ENCODE assay signal across 2 cellular contexts in the genomic region with DNA sequence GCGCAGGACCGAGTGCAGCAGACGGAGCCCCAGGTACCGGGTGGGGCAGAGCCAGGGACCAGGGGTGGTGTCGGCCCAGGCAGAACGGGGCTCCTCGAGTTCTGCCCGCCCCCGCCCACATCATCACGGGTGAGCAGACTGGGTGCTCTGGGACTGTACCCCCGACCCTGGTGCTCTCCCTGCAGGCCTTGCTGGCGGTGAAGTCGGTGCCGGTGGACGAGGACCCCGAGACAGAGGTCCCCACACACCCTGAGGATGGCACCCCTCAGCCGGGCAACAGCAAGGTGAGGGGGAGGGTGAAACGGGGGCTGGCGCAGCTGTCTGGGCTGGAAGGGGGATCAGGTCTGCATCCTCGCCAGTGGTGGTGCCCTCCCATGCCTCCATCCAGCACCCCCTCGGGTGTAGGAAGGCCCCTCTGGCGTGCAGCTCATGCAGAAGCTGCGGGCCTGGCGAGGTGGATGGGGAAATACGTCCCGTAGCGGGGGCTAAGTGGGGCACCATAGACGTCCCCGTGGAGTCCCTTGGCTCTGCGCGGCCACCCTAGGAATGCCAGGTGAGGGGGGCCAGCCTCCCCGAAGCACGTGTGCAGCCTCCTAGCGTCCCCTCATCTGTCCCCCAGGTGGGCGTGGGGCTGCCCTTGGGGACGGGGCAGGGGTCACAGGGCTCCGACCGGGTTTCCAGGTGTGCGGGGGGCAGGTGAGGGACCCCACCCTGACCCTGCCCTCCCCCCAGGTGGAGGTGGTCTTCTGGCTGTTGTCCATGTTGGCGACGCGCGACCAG.
TF ChIP-seq lines count a peak whose summit lies in the region.

No MANE protein-coding gene starts in this region.

TF ChIP-seq in Ishikawa, 13 proteins besides CTCF, POLR2A, EP300 and RAD21:
- TF ChIP-seq EGR1 (IDR thresholded peaks at IDR 0.05) (no peak), TCF12 (IDR thresholded peaks at IDR 0.05; ENCODE audit: low read depth) (0 out of 2 replicates have a peak, but pooled peaks have one; percentile 11)

TF ChIP-seq in K562, 482 proteins besides CTCF, POLR2A, EP300 and RAD21 (continues in another document):
- TF ChIP-seq, protein P1, sequence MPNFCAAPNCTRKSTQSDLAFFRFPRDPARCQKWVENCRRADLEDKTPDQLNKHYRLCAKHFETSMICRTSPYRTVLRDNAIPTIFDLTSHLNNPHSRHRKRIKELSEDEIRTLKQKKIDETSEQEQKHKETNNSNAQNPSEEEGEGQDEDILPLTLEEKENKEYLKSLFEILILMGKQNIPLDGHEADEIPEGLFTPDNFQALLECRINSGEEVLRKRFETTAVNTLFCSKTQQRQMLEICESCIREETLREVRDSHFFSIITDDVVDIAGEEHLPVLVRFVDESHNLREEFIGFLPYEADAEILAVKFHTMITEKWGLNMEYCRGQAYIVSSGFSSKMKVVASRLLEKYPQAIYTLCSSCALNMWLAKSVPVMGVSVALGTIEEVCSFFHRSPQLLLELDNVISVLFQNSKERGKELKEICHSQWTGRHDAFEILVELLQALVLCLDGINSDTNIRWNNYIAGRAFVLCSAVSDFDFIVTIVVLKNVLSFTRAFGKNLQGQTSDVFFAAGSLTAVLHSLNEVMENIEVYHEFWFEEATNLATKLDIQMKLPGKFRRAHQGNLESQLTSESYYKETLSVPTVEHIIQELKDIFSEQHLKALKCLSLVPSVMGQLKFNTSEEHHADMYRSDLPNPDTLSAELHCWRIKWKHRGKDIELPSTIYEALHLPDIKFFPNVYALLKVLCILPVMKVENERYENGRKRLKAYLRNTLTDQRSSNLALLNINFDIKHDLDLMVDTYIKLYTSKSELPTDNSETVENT (CRISPR knock-in tag; IDR thresholded peaks at IDR 0.05) = peak; percentile 62; the same call in 1 of the 2 replicates
- TF ChIP-seq KLF13 (tag; IDR thresholded peaks at IDR 0.05; ENCODE audit: borderline replicate concordance, low read depth) (no peak), CREM (IDR thresholded peaks at IDR 0.05; ENCODE audit: low read depth) (no peak), SIRT6 (IDR thresholded peaks at IDR 0.05; ENCODE audit: low read depth, low read length) (no peak), TCFL5 (CRISPR knock-in tag; conservative IDR thresholded peaks at IDR 0.05) (no peak), RHOXF2B (CRISPR knock-in tag; conservative IDR thresholded peaks at IDR 0.05) (no peak), NONO (IDR thresholded peaks at IDR 0.05; ENCODE audit: low read depth in 2 of 2, low read length in 1 of 2) (0 out of 4 replicates have a peak, but pooled peaks of 1 of the 2 experiments have one; percentile 5), PTBP1 (IDR thresholded peaks at IDR 0.05; ENCODE audit: low read depth, low read length) (no peak), SUPT5H (IDR thresholded peaks at IDR 0.05) (peak; percentile 39; the same call in 1 of the 2 replicates), ZNF586 (CRISPR knock-in tag; conservative IDR thresholded peaks at IDR 0.05) (no peak), SREBF1 (IDR thresholded peaks at IDR 0.05; ENCODE audit: borderline replicate concordance, low read depth, low read length) (no peak), CREBBP (IDR thresholded peaks at IDR 0.05; ENCODE audit: low read depth, low read length) (no peak), ZNF24 (IDR thresholded peaks at IDR 0.05) (no peak), WHSC1 (IDR thresholded peaks at IDR 0.05; ENCODE audit: low read length) (no peak), SRSF9 (IDR thresholded peaks at IDR 0.05; ENCODE audit: borderline replicate concordance, low read depth, low read length) (no peak), NCOA2 (IDR thresholded peaks at IDR 0.05; ENCODE audit: partially characterized antibody in 2 of 2) (no peak), ETV6 (IDR thresholded peaks at IDR 0.05; ENCODE audit: borderline replicate concordance in 1 of 2, low read depth in 2 of 2, low read length in 1 of 2) (no peak), ETV6 (CRISPR knock-in tag; IDR thresholded peaks at IDR 0.05; ENCODE audit: borderline replicate concordance) (no peak), PTTG1 (tag; IDR thresholded peaks at IDR 0.05; ENCODE audit: low read depth) (no peak), KLF1 (tag; IDR thresholded peaks at IDR 0.05) (no peak), SIN3A (IDR thresholded peaks at IDR 0.05; ENCODE audit: borderline replicate concordance in 2 of 2, control insufficient read depth in 1 of 2, low read depth in 2 of 2, low read length in 2 of 2) (0 out of 4 replicates have a peak, but pooled peaks of 1 of the 2 experiments have one; percentile 56), MAFG (tag; conservative IDR thresholded peaks at IDR 0.05) (no peak), RB1 (IDR thresholded peaks at IDR 0.05; ENCODE audit: low read depth) (0 out of 2 replicates have a peak, but pooled peaks have one; percentile 31), ZNF57 (CRISPR knock-in tag; IDR thresholded peaks at IDR 0.05) (no peak), ZNF23 (CRISPR knock-in tag; IDR thresholded peaks at IDR 0.05) (no peak), POLR2AphosphoS2 (IDR thresholded peaks at IDR 0.05; ENCODE audit: low read length) (peak; percentile 25; the same call in 1 of the 2 replicates), TFAM (CRISPR knock-in tag; conservative IDR thresholded peaks at IDR 0.05) (no peak), PCBP1 (IDR thresholded peaks at IDR 0.05; ENCODE audit: low read depth, low read length, poor library complexity, severe bottlenecking) (peak; percentile 66), PHF8 (IDR thresholded peaks at IDR 0.05; ENCODE audit: borderline replicate concordance, low read length) (no peak), SMARCE1 (IDR thresholded peaks at IDR 0.05) (no peak), RBM22 (IDR thresholded peaks at IDR 0.05; ENCODE audit: low read depth, low read length, poor library complexity, severe bottlenecking) (peak; percentile 47), SAP30 (IDR thresholded peaks at IDR 0.05; ENCODE audit: borderline replicate concordance, insufficient read depth, low read depth, low read length, poor library complexity, severe bottlenecking) (no peak), GATAD2A (IDR thresholded peaks at IDR 0.05) (no peak)
- TF ChIP-seq, protein P2, sequence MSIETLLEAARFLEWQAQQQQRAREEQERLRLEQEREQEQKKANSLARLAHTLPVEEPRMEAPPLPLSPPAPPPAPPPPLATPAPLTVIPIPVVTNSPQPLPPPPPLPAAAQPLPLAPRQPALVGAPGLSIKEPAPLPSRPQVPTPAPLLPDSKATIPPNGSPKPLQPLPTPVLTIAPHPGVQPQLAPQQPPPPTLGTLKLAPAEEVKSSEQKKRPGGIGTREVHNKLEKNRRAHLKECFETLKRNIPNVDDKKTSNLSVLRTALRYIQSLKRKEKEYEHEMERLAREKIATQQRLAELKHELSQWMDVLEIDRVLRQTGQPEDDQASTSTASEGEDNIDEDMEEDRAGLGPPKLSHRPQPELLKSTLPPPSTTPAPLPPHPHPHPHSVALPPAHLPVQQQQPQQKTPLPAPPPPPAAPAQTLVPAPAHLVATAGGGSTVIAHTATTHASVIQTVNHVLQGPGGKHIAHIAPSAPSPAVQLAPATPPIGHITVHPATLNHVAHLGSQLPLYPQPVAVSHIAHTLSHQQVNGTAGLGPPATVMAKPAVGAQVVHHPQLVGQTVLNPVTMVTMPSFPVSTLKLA (conservative IDR thresholded peaks at IDR 0.05) = no peak
- TF ChIP-seq, protein P3, sequence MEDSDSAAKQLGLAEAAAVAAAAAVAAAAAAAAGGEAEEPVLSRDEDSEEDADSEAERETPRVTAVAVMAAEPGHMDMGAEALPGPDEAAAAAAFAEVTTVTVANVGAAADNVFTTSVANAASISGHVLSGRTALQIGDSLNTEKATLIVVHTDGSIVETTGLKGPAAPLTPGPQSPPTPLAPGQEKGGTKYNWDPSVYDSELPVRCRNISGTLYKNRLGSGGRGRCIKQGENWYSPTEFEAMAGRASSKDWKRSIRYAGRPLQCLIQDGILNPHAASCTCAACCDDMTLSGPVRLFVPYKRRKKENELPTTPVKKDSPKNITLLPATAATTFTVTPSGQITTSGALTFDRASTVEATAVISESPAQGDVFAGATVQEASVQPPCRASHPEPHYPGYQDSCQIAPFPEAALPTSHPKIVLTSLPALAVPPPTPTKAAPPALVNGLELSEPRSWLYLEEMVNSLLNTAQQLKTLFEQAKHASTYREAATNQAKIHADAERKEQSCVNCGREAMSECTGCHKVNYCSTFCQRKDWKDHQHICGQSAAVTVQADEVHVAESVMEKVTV (CRISPR knock-in tag; IDR thresholded peaks at IDR 0.05) = no peak
- TF ChIP-seq, protein P4, sequence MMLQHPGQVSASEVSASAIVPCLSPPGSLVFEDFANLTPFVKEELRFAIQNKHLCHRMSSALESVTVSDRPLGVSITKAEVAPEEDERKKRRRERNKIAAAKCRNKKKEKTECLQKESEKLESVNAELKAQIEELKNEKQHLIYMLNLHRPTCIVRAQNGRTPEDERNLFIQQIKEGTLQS (IDR thresholded peaks at IDR 0.05) = no peak
- TF ChIP-seq, protein P4 (CRISPR knock-in tag; conservative IDR thresholded peaks at IDR 0.05) = no peak
- TF ChIP-seq, protein P5, sequence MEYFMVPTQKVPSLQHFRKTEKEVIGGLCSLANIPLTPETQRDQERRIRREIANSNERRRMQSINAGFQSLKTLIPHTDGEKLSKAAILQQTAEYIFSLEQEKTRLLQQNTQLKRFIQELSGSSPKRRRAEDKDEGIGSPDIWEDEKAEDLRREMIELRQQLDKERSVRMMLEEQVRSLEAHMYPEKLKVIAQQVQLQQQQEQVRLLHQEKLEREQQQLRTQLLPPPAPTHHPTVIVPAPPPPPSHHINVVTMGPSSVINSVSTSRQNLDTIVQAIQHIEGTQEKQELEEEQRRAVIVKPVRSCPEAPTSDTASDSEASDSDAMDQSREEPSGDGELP (CRISPR knock-in tag; IDR thresholded peaks at IDR 0.05; ENCODE audit: borderline replicate concordance) = no peak
- TF ChIP-seq, protein P6, sequence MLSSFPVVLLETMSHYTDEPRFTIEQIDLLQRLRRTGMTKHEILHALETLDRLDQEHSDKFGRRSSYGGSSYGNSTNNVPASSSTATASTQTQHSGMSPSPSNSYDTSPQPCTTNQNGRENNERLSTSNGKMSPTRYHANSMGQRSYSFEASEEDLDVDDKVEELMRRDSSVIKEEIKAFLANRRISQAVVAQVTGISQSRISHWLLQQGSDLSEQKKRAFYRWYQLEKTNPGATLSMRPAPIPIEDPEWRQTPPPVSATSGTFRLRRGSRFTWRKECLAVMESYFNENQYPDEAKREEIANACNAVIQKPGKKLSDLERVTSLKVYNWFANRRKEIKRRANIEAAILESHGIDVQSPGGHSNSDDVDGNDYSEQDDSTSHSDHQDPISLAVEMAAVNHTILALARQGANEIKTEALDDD (IDR thresholded peaks at IDR 0.05) = no peak
- TF ChIP-seq, protein P7, sequence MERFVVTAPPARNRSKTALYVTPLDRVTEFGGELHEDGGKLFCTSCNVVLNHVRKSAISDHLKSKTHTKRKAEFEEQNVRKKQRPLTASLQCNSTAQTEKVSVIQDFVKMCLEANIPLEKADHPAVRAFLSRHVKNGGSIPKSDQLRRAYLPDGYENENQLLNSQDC (CRISPR knock-in tag; IDR thresholded peaks at IDR 0.05) = no peak
- TF ChIP-seq, protein P8, sequence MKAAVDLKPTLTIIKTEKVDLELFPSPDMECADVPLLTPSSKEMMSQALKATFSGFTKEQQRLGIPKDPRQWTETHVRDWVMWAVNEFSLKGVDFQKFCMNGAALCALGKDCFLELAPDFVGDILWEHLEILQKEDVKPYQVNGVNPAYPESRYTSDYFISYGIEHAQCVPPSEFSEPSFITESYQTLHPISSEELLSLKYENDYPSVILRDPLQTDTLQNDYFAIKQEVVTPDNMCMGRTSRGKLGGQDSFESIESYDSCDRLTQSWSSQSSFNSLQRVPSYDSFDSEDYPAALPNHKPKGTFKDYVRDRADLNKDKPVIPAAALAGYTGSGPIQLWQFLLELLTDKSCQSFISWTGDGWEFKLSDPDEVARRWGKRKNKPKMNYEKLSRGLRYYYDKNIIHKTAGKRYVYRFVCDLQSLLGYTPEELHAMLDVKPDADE (conservative IDR thresholded peaks at IDR 0.05; ENCODE audit: control insufficient read depth, low read depth, low read length) = 0 out of 2 replicates have a peak, but pooled peaks have one; percentile 36
- TF ChIP-seq, protein P9, sequence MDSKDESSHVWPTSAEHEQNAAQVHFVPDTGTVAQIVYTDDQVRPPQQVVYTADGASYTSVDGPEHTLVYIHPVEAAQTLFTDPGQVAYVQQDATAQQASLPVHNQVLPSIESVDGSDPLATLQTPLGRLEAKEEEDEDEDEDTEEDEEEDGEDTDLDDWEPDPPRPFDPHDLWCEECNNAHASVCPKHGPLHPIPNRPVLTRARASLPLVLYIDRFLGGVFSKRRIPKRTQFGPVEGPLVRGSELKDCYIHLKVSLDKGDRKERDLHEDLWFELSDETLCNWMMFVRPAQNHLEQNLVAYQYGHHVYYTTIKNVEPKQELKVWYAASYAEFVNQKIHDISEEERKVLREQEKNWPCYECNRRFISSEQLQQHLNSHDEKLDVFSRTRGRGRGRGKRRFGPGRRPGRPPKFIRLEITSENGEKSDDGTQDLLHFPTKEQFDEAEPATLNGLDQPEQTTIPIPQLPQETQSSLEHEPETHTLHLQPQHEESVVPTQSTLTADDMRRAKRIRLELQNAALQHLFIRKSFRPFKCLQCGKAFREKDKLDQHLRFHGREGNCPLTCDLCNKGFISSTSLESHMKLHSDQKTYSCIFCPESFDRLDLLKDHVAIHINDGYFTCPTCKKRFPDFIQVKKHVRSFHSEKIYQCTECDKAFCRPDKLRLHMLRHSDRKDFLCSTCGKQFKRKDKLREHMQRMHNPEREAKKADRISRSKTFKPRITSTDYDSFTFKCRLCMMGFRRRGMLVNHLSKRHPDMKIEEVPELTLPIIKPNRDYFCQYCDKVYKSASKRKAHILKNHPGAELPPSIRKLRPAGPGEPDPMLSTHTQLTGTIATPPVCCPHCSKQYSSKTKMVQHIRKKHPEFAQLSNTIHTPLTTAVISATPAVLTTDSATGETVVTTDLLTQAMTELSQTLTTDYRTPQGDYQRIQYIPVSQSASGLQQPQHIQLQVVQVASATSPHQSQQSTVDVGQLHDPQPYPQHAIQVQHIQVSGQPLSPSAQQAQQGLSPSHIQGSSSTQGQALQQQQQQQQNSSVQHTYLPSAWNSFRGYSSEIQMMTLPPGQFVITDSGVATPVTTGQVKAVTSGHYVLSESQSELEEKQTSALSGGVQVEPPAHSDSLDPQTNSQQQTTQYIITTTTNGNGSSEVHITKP (IDR thresholded peaks at IDR 0.05; ENCODE audit: partially characterized antibody) = no peak
